In the genomic region with DNA sequence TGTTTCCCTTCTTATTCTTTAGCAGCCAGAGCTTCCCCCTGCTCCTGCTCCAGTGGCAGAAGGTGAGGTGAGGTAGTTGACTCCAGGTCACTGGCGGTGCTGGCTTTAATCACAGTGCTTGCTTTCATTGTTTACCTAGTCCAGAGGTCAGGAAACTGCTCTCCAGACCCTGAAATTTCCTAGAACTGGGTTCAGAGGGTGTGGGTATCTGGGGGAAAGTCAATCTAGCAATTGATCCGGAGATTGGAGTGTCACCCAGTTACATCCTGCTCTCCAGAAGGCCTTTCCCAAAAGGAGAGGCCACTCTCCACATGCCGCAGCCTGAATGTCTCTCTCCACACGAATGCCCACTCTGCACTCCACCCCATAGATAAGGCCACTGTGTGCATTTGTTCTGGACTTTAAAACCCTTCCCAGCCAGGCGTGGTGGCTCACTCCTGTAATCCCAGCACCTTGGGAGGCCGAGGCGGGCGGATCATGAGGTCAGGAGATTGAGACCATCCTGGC, we compare ENCODE assay signal across 1 cellular context.
A peak's percentile ranks its signal among the peaks of the same experiment; 100 is the strongest.
TF ChIP-seq lines count a peak whose summit lies in the region.

No MANE protein-coding gene starts in this region.

TF ChIP-seq in HepG2, 621 proteins besides CTCF, POLR2A, EP300 and RAD21 (continued from another document and continues in another):
- TF ChIP-seq, protein P1, sequence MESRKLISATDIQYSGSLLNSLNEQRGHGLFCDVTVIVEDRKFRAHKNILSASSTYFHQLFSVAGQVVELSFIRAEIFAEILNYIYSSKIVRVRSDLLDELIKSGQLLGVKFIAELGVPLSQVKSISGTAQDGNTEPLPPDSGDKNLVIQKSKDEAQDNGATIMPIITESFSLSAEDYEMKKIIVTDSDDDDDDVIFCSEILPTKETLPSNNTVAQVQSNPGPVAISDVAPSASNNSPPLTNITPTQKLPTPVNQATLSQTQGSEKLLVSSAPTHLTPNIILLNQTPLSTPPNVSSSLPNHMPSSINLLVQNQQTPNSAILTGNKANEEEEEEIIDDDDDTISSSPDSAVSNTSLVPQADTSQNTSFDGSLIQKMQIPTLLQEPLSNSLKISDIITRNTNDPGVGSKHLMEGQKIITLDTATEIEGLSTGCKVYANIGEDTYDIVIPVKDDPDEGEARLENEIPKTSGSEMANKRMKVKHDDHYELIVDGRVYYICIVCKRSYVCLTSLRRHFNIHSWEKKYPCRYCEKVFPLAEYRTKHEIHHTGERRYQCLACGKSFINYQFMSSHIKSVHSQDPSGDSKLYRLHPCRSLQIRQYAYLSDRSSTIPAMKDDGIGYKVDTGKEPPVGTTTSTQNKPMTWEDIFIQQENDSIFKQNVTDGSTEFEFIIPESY (CRISPR knock-in tag; IDR thresholded peaks at IDR 0.05), result 0 out of 2 replicates have a peak, but pooled peaks have one; percentile 24
- TF ChIP-seq SMC3 (IDR thresholded peaks at IDR 0.05; ENCODE audit: low read length) (no peak), HNF4A (CRISPR knock-in tag; IDR thresholded peaks at IDR 0.05) (peak; percentile 97), ZNF747 (CRISPR knock-in tag; IDR thresholded peaks at IDR 0.05; ENCODE audit: borderline replicate concordance) (peak; percentile 94), ZNF672 (CRISPR knock-in tag; IDR thresholded peaks at IDR 0.05) (no peak), KAT8 (CRISPR knock-in tag; IDR thresholded peaks at IDR 0.05) (peak; percentile 84), TEAD2 (CRISPR knock-in tag; IDR thresholded peaks at IDR 0.05) (no peak), MAZ (IDR thresholded peaks at IDR 0.05; ENCODE audit: borderline replicate concordance, low read depth, low read length) (peak; percentile 30; the same call in 1 of the 2 replicates), MAZ (CRISPR knock-in tag; IDR thresholded peaks at IDR 0.05; ENCODE audit: low read depth) (peak; percentile 73; the same call in 1 of the 2 replicates), ATF1 (CRISPR knock-in tag; IDR thresholded peaks at IDR 0.05) (peak; percentile 63; the same call in 1 of the 2 replicates), FOXM1 (CRISPR knock-in tag; IDR thresholded peaks at IDR 0.05) (no peak), ZNF674 (CRISPR knock-in tag; IDR thresholded peaks at IDR 0.05; ENCODE audit: low read depth) (no peak), ZNF326 (CRISPR knock-in tag; IDR thresholded peaks at IDR 0.05; ENCODE audit: borderline replicate concordance) (no peak), PHF20 (CRISPR knock-in tag; IDR thresholded peaks at IDR 0.05) (no peak), NPAS2 (CRISPR knock-in tag; IDR thresholded peaks at IDR 0.05; ENCODE audit: borderline replicate concordance) (no peak), JUND (CRISPR knock-in tag; IDR thresholded peaks at IDR 0.05) (0 out of 2 replicates have a peak, but pooled peaks have one; percentile 60), NR2F1 (CRISPR knock-in tag; IDR thresholded peaks at IDR 0.05) (peak; percentile 97), ZNF451 (CRISPR knock-in tag; IDR thresholded peaks at IDR 0.05) (no peak), MATR3 (CRISPR knock-in tag; IDR thresholded peaks at IDR 0.05) (no peak), ZNF7 (CRISPR knock-in tag; IDR thresholded peaks at IDR 0.05) (0 out of 2 replicates have a peak, but pooled peaks have one; percentile 18), FIP1L1 (IDR thresholded peaks at IDR 0.05; ENCODE audit: borderline replicate concordance, insufficient read depth, low read depth, low read length) (no peak), RBFOX2 (IDR thresholded peaks at IDR 0.05; ENCODE audit: low read depth, low read length) (peak; percentile 56), ZNF12 (CRISPR knock-in tag; IDR thresholded peaks at IDR 0.05) (no peak; the same call in 1 of the 2 replicates), YEATS2 (CRISPR knock-in tag; IDR thresholded peaks at IDR 0.05; ENCODE audit: borderline replicate concordance) (peak; percentile 30; the same call in 1 of the 2 replicates), U2AF2 (IDR thresholded peaks at IDR 0.05; ENCODE audit: low read depth, low read length) (no peak), SPEN (CRISPR knock-in tag; IDR thresholded peaks at IDR 0.05; ENCODE audit: low read depth) (peak; percentile 90), ZNF781 (CRISPR knock-in tag; IDR thresholded peaks at IDR 0.05; ENCODE audit: borderline replicate concordance, not compliant biosample characterization) (no peak)
- TF ChIP-seq, protein P2, sequence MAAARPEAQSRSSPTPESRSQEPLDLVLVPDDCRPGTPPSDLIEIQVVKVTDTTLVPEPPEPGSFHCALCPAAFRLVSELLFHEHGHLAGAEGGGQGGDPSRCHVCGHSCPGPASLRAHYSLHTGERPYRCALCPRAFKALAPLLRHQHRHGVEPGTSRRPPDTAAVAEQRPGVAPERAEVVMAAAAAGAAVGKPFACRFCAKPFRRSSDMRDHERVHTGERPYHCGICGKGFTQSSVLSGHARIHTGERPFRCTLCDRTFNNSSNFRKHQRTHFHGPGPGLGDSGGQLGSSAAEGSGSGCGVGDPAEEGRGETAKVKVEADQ (CRISPR knock-in tag; IDR thresholded peaks at IDR 0.05; ENCODE audit: borderline replicate concordance), result peak; percentile 74
- TF ChIP-seq, protein P3, sequence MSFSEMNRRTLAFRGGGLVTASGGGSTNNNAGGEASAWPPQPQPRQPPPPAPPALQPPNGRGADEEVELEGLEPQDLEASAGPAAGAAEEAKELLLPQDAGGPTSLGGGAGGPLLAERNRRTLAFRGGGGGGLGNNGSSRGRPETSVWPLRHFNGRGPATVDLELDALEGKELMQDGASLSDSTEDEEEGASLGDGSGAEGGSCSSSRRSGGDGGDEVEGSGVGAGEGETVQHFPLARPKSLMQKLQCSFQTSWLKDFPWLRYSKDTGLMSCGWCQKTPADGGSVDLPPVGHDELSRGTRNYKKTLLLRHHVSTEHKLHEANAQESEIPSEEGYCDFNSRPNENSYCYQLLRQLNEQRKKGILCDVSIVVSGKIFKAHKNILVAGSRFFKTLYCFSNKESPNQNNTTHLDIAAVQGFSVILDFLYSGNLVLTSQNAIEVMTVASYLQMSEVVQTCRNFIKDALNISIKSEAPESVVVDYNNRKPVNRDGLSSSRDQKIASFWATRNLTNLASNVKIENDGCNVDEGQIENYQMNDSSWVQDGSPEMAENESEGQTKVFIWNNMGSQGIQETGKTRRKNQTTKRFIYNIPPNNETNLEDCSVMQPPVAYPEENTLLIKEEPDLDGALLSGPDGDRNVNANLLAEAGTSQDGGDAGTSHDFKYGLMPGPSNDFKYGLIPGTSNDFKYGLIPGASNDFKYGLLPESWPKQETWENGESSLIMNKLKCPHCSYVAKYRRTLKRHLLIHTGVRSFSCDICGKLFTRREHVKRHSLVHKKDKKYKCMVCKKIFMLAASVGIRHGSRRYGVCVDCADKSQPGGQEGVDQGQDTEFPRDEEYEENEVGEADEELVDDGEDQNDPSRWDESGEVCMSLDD (CRISPR knock-in tag; IDR thresholded peaks at IDR 0.05; ENCODE audit: borderline replicate concordance), result peak; percentile 49; the same call in 1 of the 2 replicates
- TF ChIP-seq, protein P4, sequence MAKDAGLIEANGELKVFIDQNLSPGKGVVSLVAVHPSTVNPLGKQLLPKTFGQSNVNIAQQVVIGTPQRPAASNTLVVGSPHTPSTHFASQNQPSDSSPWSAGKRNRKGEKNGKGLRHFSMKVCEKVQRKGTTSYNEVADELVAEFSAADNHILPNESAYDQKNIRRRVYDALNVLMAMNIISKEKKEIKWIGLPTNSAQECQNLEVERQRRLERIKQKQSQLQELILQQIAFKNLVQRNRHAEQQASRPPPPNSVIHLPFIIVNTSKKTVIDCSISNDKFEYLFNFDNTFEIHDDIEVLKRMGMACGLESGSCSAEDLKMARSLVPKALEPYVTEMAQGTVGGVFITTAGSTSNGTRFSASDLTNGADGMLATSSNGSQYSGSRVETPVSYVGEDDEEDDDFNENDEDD (CRISPR knock-in tag; IDR thresholded peaks at IDR 0.05; ENCODE audit: borderline replicate concordance), result no peak; the same call in 1 of the 2 replicates
- TF ChIP-seq, protein P5, sequence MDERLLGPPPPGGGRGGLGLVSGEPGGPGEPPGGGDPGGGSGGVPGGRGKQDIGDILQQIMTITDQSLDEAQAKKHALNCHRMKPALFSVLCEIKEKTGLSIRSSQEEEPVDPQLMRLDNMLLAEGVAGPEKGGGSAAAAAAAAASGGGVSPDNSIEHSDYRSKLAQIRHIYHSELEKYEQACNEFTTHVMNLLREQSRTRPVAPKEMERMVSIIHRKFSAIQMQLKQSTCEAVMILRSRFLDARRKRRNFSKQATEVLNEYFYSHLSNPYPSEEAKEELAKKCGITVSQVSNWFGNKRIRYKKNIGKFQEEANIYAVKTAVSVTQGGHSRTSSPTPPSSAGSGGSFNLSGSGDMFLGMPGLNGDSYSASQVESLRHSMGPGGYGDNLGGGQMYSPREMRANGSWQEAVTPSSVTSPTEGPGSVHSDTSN (CRISPR knock-in tag; IDR thresholded peaks at IDR 0.05), result no peak
- TF ChIP-seq, protein P6, sequence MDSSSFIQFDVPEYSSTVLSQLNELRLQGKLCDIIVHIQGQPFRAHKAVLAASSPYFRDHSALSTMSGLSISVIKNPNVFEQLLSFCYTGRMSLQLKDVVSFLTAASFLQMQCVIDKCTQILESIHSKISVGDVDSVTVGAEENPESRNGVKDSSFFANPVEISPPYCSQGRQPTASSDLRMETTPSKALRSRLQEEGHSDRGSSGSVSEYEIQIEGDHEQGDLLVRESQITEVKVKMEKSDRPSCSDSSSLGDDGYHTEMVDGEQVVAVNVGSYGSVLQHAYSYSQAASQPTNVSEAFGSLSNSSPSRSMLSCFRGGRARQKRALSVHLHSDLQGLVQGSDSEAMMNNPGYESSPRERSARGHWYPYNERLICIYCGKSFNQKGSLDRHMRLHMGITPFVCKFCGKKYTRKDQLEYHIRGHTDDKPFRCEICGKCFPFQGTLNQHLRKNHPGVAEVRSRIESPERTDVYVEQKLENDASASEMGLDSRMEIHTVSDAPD (CRISPR knock-in tag; IDR thresholded peaks at IDR 0.05), result no peak; the same call in 1 of the 2 replicates
- TF ChIP-seq, protein P7, sequence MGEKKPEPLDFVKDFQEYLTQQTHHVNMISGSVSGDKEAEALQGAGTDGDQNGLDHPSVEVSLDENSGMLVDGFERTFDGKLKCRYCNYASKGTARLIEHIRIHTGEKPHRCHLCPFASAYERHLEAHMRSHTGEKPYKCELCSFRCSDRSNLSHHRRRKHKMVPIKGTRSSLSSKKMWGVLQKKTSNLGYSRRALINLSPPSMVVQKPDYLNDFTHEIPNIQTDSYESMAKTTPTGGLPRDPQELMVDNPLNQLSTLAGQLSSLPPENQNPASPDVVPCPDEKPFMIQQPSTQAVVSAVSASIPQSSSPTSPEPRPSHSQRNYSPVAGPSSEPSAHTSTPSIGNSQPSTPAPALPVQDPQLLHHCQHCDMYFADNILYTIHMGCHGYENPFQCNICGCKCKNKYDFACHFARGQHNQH (CRISPR knock-in tag; IDR thresholded peaks at IDR 0.05), result peak; percentile 93; the same call in 1 of the 2 replicates
- TF ChIP-seq, protein P8, sequence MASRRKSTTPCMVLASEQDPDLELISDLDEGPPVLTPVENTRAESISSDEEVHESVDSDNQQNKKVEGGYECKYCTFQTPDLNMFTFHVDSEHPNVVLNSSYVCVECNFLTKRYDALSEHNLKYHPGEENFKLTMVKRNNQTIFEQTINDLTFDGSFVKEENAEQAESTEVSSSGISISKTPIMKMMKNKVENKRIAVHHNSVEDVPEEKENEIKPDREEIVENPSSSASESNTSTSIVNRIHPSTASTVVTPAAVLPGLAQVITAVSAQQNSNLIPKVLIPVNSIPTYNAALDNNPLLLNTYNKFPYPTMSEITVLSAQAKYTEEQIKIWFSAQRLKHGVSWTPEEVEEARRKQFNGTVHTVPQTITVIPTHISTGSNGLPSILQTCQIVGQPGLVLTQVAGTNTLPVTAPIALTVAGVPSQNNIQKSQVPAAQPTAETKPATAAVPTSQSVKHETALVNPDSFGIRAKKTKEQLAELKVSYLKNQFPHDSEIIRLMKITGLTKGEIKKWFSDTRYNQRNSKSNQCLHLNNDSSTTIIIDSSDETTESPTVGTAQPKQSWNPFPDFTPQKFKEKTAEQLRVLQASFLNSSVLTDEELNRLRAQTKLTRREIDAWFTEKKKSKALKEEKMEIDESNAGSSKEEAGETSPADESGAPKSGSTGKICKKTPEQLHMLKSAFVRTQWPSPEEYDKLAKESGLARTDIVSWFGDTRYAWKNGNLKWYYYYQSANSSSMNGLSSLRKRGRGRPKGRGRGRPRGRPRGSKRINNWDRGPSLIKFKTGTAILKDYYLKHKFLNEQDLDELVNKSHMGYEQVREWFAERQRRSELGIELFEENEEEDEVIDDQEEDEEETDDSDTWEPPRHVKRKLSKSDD (CRISPR knock-in tag; IDR thresholded peaks at IDR 0.05; ENCODE audit: low read depth), result peak; percentile 19; the same call in 1 of the 2 replicates
- TF ChIP-seq, protein P9, sequence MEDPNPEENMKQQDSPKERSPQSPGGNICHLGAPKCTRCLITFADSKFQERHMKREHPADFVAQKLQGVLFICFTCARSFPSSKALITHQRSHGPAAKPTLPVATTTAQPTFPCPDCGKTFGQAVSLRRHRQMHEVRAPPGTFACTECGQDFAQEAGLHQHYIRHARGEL (CRISPR knock-in tag; IDR thresholded peaks at IDR 0.05), result no peak
- TF ChIP-seq, protein P10, sequence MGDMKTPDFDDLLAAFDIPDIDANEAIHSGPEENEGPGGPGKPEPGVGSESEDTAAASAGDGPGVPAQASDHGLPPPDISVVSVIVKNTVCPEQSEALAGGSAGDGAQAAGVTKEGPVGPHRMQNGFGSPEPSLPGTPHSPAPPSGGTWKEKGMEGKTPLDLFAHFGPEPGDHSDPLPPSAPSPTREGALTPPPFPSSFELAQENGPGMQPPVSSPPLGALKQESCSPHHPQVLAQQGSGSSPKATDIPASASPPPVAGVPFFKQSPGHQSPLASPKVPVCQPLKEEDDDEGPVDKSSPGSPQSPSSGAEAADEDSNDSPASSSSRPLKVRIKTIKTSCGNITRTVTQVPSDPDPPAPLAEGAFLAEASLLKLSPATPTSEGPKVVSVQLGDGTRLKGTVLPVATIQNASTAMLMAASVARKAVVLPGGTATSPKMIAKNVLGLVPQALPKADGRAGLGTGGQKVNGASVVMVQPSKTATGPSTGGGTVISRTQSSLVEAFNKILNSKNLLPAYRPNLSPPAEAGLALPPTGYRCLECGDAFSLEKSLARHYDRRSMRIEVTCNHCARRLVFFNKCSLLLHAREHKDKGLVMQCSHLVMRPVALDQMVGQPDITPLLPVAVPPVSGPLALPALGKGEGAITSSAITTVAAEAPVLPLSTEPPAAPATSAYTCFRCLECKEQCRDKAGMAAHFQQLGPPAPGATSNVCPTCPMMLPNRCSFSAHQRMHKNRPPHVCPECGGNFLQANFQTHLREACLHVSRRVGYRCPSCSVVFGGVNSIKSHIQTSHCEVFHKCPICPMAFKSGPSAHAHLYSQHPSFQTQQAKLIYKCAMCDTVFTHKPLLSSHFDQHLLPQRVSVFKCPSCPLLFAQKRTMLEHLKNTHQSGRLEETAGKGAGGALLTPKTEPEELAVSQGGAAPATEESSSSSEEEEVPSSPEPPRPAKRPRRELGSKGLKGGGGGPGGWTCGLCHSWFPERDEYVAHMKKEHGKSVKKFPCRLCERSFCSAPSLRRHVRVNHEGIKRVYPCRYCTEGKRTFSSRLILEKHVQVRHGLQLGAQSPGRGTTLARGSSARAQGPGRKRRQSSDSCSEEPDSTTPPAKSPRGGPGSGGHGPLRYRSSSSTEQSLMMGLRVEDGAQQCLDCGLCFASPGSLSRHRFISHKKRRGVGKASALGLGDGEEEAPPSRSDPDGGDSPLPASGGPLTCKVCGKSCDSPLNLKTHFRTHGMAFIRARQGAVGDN (CRISPR knock-in tag; IDR thresholded peaks at IDR 0.05), result peak; percentile 80; the same call in 1 of the 2 replicates
- TF ChIP-seq, protein P11, sequence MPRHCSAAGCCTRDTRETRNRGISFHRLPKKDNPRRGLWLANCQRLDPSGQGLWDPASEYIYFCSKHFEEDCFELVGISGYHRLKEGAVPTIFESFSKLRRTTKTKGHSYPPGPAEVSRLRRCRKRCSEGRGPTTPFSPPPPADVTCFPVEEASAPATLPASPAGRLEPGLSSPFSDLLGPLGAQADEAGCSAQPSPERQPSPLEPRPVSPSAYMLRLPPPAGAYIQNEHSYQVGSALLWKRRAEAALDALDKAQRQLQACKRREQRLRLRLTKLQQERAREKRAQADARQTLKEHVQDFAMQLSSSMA (CRISPR knock-in tag; IDR thresholded peaks at IDR 0.05), result no peak; the same call in 1 of the 2 replicates
